28 cellular contexts compared by ENCODE assay signal in the genomic region with DNA sequence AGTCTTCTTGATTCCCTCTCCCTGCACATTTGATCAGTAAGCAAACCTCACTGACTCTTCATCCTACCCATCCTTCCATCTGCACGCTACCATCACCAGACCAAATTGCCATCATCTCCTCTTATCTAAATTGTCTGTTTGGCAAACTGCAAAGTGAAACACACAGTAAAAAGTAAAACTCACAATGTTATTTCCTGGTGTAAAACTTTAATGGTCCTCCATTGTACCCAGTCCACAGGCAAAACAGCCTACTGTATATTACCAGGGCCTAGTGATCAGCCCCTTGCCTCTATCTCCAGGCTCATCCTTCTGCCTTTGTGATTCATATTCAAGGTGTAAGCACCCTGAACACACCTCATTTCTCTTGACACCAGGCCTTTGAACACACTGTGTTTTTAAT.
"Had no signal": no experiment of that assay in that cellular context is flagged by ENCODE, and none has a peak within 500 bp of the region (broad histone marks: within the 10 kb centered on the region; RNA-seq: fewer than 3 reads in every experiment).

No MANE protein-coding gene starts in this region.

- ATAC-seq: stimulated activated effector memory CD8-positive, alpha-beta T cell treated with anti-CD3 and anti-CD28 coated beads, Interleukin-12 subunit alpha, Interleukin-12 subunit beta, amount 100 ng/mL, for 72 hours; stimulated activated memory B cell treated with anti-CD40 and anti-IgM and Interleukin-4, amounts not matched to agents 10 μg/mL and 1 μg/mL and 100 μg/mL, for 72 hours; stimulated activated naive B cell treated with anti-CD40 and anti-IgM and Interleukin-4, amounts not matched to agents 10 μg/mL and 1 μg/mL and 100 μg/mL, for 72 hours; stimulated activated naive CD8-positive, alpha-beta T cell treated with anti-CD3 and anti-CD28 coated beads, Interleukin-15, amount 100 ng/mL, for 72 hours; stimulated activated naive CD8-positive, alpha-beta T cell treated with anti-CD3 and anti-CD28 coated beads, Interleukin-15, Interleukin-2, amounts not matched to agents 100 U/mL and 50 U/mL, for 24 hours; upper lobe of right lung had no signal

- H3K4me3 ChIP-seq: stomach, suprapubic skin, testis, thoracic aorta, thyroid gland, tibial artery, tibial nerve, transverse colon, upper lobe of left lung, upper lobe of right lung, uterus, vagina had no signal

- H3K27me3 Mint-ChIP-seq: stimulated activated memory B cell treated with anti-CD40 and anti-IgM and Interleukin-4, amounts not matched to agents 10 μg/mL and 1 μg/mL and 100 μg/mL, for 72 hours; stimulated activated naive CD8-positive, alpha-beta T cell treated with anti-CD3 and anti-CD28 coated beads, Interleukin-15, amount 100 ng/mL, for 72 hours; stimulated activated naive CD8-positive, alpha-beta T cell treated with anti-CD3 and anti-CD28 coated beads, Interleukin-15, Interleukin-2, amounts not matched to agents 100 ng/mL and 50 ng/mL, for 24 hours had no signal

- H3K9me3 ChIP-seq: stomach, suprapubic skin, testis, thoracic aorta, thyroid gland, tibial artery, tibial nerve, transverse colon, upper lobe of left lung, upper lobe of right lung, uterus, vagina had no signal

- H3K36me3 ChIP-seq: stomach, suprapubic skin, thoracic aorta, thyroid gland, transverse colon, upper lobe of left lung, upper lobe of right lung, uterus, vagina had no signal

- H3K27me3 ChIP-seq: stomach, suprapubic skin, testis, thyroid gland, tibial artery, tibial nerve, upper lobe of left lung, upper lobe of right lung, uterus, vagina had no signal

- H3K36me3 Mint-ChIP-seq: stimulated activated effector memory CD8-positive, alpha-beta T cell treated with anti-CD3 and anti-CD28 coated beads, Interleukin-12 subunit alpha, Interleukin-12 subunit beta, amount 100 ng/mL, for 72 hours; stimulated activated memory B cell treated with anti-CD40 and anti-IgM and Interleukin-4, amounts not matched to agents 10 μg/mL and 1 μg/mL and 100 μg/mL, for 72 hours; stimulated activated naive B cell treated with anti-CD40 and anti-IgM and Interleukin-4, amounts not matched to agents 10 μg/mL and 1 μg/mL and 100 μg/mL, for 72 hours had no signal

- H3K27ac Mint-ChIP-seq: stimulated activated effector memory CD8-positive, alpha-beta T cell treated with anti-CD3 and anti-CD28 coated beads, Interleukin-12 subunit alpha, Interleukin-12 subunit beta, amount 100 ng/mL, for 72 hours; stimulated activated memory B cell treated with anti-CD40 and anti-IgM and Interleukin-4, amounts not matched to agents 10 μg/mL and 1 μg/mL and 100 μg/mL, for 72 hours; stimulated activated naive B cell treated with anti-CD40 and anti-IgM and Interleukin-4, amounts not matched to agents 10 μg/mL and 1 μg/mL and 100 μg/mL, for 72 hours; stimulated activated naive CD8-positive, alpha-beta T cell treated with anti-CD3 and anti-CD28 coated beads, Interleukin-15, amount 100 ng/mL, for 72 hours; stimulated activated naive CD8-positive, alpha-beta T cell treated with anti-CD3 and anti-CD28 coated beads, Interleukin-15, Interleukin-2, amounts not matched to agents 100 ng/mL and 50 ng/mL, for 24 hours; type B pancreatic cell had no signal

- DNase-seq: stimulated activated CD4-positive, alpha-beta T cell treated with anti-CD3 and anti-CD28 coated beads, Interleukin-2, amount 100 ng/mL, for 48 hours; stimulated activated CD4-positive, alpha-beta T cell treated with anti-CD3 and anti-CD28 coated beads, Interleukin-4, amount 100 ng/mL, for 1 hour; stimulated activated CD4-positive, alpha-beta T cell treated with anti-CD3 and anti-CD28 coated beads, Interleukin-4, amount 100 ng/mL, for 24 hours; stimulated activated CD4-positive, alpha-beta T cell treated with anti-CD3 and anti-CD28 coated beads, Interleukin-4, amount 100 ng/mL, for 4 hours; stimulated activated CD8-positive, alpha-beta memory T cell treated with anti-CD3 and anti-CD28 coated beads, Interleukin-4, amount 100 ng/mL, for 48 hours; stimulated activated naive B cell treated with anti-CD40 and anti-IgM and Interleukin-4, amounts not matched to agents 10 μg/mL and 1 μg/mL and 100 μg/mL, for 72 hours; stimulated activated naive CD4-positive, alpha-beta T cell; stimulated activated naive CD4-positive, alpha-beta T cell treated with Interleukin-2 at 50 U/mL for 16 hours; stimulated activated naive CD8-positive, alpha-beta T cell treated with anti-CD3 and anti-CD28 coated beads, Interleukin-15, amount 100 ng/mL, for 72 hours; stimulated activated naive CD8-positive, alpha-beta T cell treated with anti-CD3 and anti-CD28 coated beads, Interleukin-15, Interleukin-2, amounts not matched to agents 100 U/mL and 50 U/mL, for 24 hours; stomach; substantia nigra; testis; thyroid gland; tibial artery; transverse colon; trophoblast cell; upper lobe of left lung; upper lobe of right lung; uterus had no signal

- H3K4me1 ChIP-seq: stomach, suprapubic skin, testis, thyroid gland, tibial artery, tibial nerve, transverse colon, upper lobe of left lung, upper lobe of right lung, uterus, vagina had no signal

- H3K9me3 Mint-ChIP-seq: stimulated activated effector memory CD8-positive, alpha-beta T cell treated with anti-CD3 and anti-CD28 coated beads, Interleukin-12 subunit alpha, Interleukin-12 subunit beta, amount 100 ng/mL, for 72 hours; stimulated activated memory B cell treated with anti-CD40 and anti-IgM and Interleukin-4, amounts not matched to agents 10 μg/mL and 1 μg/mL and 100 μg/mL, for 72 hours; stimulated activated naive B cell treated with anti-CD40 and anti-IgM and Interleukin-4, amounts not matched to agents 10 μg/mL and 1 μg/mL and 100 μg/mL, for 72 hours; stimulated activated naive CD8-positive, alpha-beta T cell treated with anti-CD3 and anti-CD28 coated beads, Interleukin-15, amount 100 ng/mL, for 72 hours; stimulated activated naive CD8-positive, alpha-beta T cell treated with anti-CD3 and anti-CD28 coated beads, Interleukin-15, Interleukin-2, amounts not matched to agents 100 ng/mL and 50 ng/mL, for 24 hours; type B pancreatic cell had no signal

- H3K27ac ChIP-seq: stomach, suprapubic skin, testis, thoracic aorta, thyroid gland, tibial artery, tibial nerve, transverse colon, upper lobe of left lung, upper lobe of right lung, uterus, vagina had no signal

- H3K4me3 Mint-ChIP-seq: stimulated activated effector memory CD8-positive, alpha-beta T cell treated with anti-CD3 and anti-CD28 coated beads, Interleukin-12 subunit alpha, Interleukin-12 subunit beta, amount 100 ng/mL, for 72 hours; stimulated activated memory B cell treated with anti-CD40 and anti-IgM and Interleukin-4, amounts not matched to agents 10 μg/mL and 1 μg/mL and 100 μg/mL, for 72 hours; stimulated activated naive B cell treated with anti-CD40 and anti-IgM and Interleukin-4, amounts not matched to agents 10 μg/mL and 1 μg/mL and 100 μg/mL, for 72 hours; stimulated activated naive CD8-positive, alpha-beta T cell treated with anti-CD3 and anti-CD28 coated beads, Interleukin-15, amount 100 ng/mL, for 72 hours; stimulated activated naive CD8-positive, alpha-beta T cell treated with anti-CD3 and anti-CD28 coated beads, Interleukin-15, Interleukin-2, amounts not matched to agents 100 ng/mL and 50 ng/mL, for 24 hours; type B pancreatic cell had no signal

- H3K4me1 Mint-ChIP-seq: stimulated activated effector memory CD8-positive, alpha-beta T cell treated with anti-CD3 and anti-CD28 coated beads, Interleukin-12 subunit alpha, Interleukin-12 subunit beta, amount 100 ng/mL, for 72 hours; stimulated activated memory B cell treated with anti-CD40 and anti-IgM and Interleukin-4, amounts not matched to agents 10 μg/mL and 1 μg/mL and 100 μg/mL, for 72 hours; stimulated activated naive B cell treated with anti-CD40 and anti-IgM and Interleukin-4, amounts not matched to agents 10 μg/mL and 1 μg/mL and 100 μg/mL, for 72 hours; stimulated activated naive CD8-positive, alpha-beta T cell treated with anti-CD3 and anti-CD28 coated beads, Interleukin-15, amount 100 ng/mL, for 72 hours had no signal
